Comparison of ENCODE assay signal across 28 cellular contexts in genomic region chr21:41247976-41248545, GRCh38.
DNase-seq lines count a peak whose midpoint lies in the region; ATAC-seq and TF ChIP-seq lines count a peak whose summit lies in the region.
"Had no signal": no experiment of that assay in that cellular context is flagged by ENCODE, and none has a peak within 500 bp of the region (broad histone marks: within the 10 kb centered on the region; RNA-seq: fewer than 3 reads in every experiment).

No MANE protein-coding gene starts in this region.

- H3K18ac ChIP-seq in IMR-90 (ENCODE audit: low read depth, low read length) (no peak overlapping the region), neuronal stem cell (ENCODE audit: low read length) (no peak overlapping the region)

- H3K4me1 ChIP-seq in IMR-90 (ENCODE audit: control insufficient read depth, insufficient read depth, low read length), result peaks cover 15% of the 10 kb centered on the region
- no peaks in the 10 kb centered on the region for H3K4me1 ChIP-seq in endodermal cell (ENCODE audit: control insufficient read depth, insufficient read depth, low read length)
- peaks cover 0 to 6% of the 10 kb centered on the region in 2 donors for H3K4me1 ChIP-seq in neuronal stem cell (ENCODE audit: control insufficient read depth in 2 of 2, insufficient read depth in 1 of 2, low read depth in 1 of 2, low read length in 2 of 2)
- peaks cover 34 to 58% of the 10 kb centered on the region in 2 donors for H3K4me1 ChIP-seq in thoracic aorta (ENCODE audit: control insufficient read depth in 1 of 2, low read depth in 2 of 2)
- H3K4me1 ChIP-seq: BLaER1 treated with 17β-estradiol and CSF1 and Interleukin-3, amounts not matched to agents 10 nM and 100 nM; SJCRH30; thyroid gland had no signal

- H3K27me3 ChIP-seq in IMR-90 (ENCODE audit: control insufficient read depth, insufficient read depth, low read length) (no peaks in the 10 kb centered on the region), endodermal cell (ENCODE audit: control insufficient read depth, insufficient read depth, low read length, poor library complexity, severe bottlenecking) (no peaks in the 10 kb centered on the region), neuronal stem cell (ENCODE audit: control insufficient read depth in 3 of 3, insufficient read depth in 3 of 3, low read depth in 1 of 3, low read length in 3 of 3) (no peaks in the 10 kb centered on the region), thoracic aorta (replicated peaks; ENCODE audit: insufficient read depth) (no peaks in the 10 kb centered on the region)
- H3K27me3 ChIP-seq: BLaER1 treated with 17β-estradiol and CSF1 and Interleukin-3, amounts not matched to agents 10 nM and 100 nM; heart left ventricle; ovary; SJCRH30; thyroid gland had no signal

- no peaks in the 10 kb centered on the region for H3K9me3 Mint-ChIP-seq in endodermal cell
- H3K9me3 Mint-ChIP-seq in activated naive CD8-positive, alpha-beta T cell treated with anti-CD3 and anti-CD28 coated beads for 36 hours, result no peaks in the 10 kb centered on the region
- H3K9me3 Mint-ChIP-seq: activated CD4-positive, alpha-beta memory T cell treated with anti-CD3 and anti-CD28 coated beads, Interleukin-2, amount 10 ng/mL, durations not matched to agents 7 days and 5 days; activated naive CD4-positive, alpha-beta T cell treated with anti-CD3 and anti-CD28 coated beads for 36 hours; activated T-helper 1 cell treated with anti-CD3 and anti-CD28 coated beads, Interleukin-12 subunit alpha, Interleukin-12 subunit beta, Interleukin-2, Interleukin-4 antibody, amounts not matched to agents 30 ng/mL and 10 ng/mL and 1 ng/mL, durations not matched to agents 14 hours and 24 hours and 36 hours; natural killer cell treated with Interleukin-12 subunit alpha and Interleukin-12 subunit beta and Interleukin-15 and Interleukin-18, amount 100 ng/mL, for 72 hours had no signal

- H3K4me3 Mint-ChIP-seq in endodermal cell, result no peak overlapping the region
- no peak overlapping the region for H3K4me3 Mint-ChIP-seq in activated naive CD8-positive, alpha-beta T cell treated with anti-CD3 and anti-CD28 coated beads for 36 hours
- H3K4me3 Mint-ChIP-seq: activated CD4-positive, alpha-beta memory T cell treated with anti-CD3 and anti-CD28 coated beads, Interleukin-2, amount 10 ng/mL, durations not matched to agents 7 days and 5 days; activated naive CD4-positive, alpha-beta T cell treated with anti-CD3 and anti-CD28 coated beads for 36 hours; activated T-helper 1 cell treated with anti-CD3 and anti-CD28 coated beads, Interleukin-12 subunit alpha, Interleukin-12 subunit beta, Interleukin-2, Interleukin-4 antibody, amounts not matched to agents 30 ng/mL and 10 ng/mL and 1 ng/mL, durations not matched to agents 14 hours and 24 hours and 36 hours; natural killer cell treated with Interleukin-12 subunit alpha and Interleukin-12 subunit beta and Interleukin-15 and Interleukin-18, amount 100 ng/mL, for 72 hours had no signal

- H3K79me1 ChIP-seq in IMR-90 (ENCODE audit: low read depth in 1 of 2, low read length in 2 of 2) (no peaks in the 10 kb centered on the region; a peak in 1 of 4 replicates), neuronal stem cell (ENCODE audit: low read depth, low read length) (no peaks in the 10 kb centered on the region)

- no TSS peak for BruUV-seq in IMR-90 (replicated peaks; lab: Mats Ljungman, UMichigan)

- TF ChIP-seq CTCF in IMR-90 (conservative IDR thresholded peaks at IDR 0.05; ENCODE audit: low read depth, low read length) (no peak), endodermal cell (conservative IDR thresholded peaks at IDR 0.05) (no peak), thoracic aorta (IDR thresholded peaks at IDR 0.05) (no peak), GM10248 (IDR thresholded peaks at IDR 0.05; ENCODE audit: control extremely low read depth, extremely low read depth, low read depth, missing control alignments) (no peak)

- POLR2A ChIA-PET in IMR-90 (lab: Charles Lee; ENCODE audit: unreplicated experiment) (no interaction called here), GM10248 (lab: Yijun Ruan, JAX) (no interaction called here)

- H2AFZ ChIP-seq in IMR-90 (replicated peaks; ENCODE audit: low read length, poor library complexity), result no peak overlapping the region
- no peak overlapping the region for H2AFZ ChIP-seq in neuronal stem cell (ENCODE audit: low read length)

- CTCF ChIA-PET in IMR-90 (lab: Yijun Ruan, JAX) (no interaction called here), GM10248 (lab: Yijun Ruan, JAX) (no interaction called here)

- H3K9me1 ChIP-seq in IMR-90 (ENCODE audit: insufficient read depth, low read length), result peaks cover 18% of the 10 kb centered on the region

- H3K27me3 Mint-ChIP-seq in endodermal cell (ENCODE audit: insufficient read depth), result no peaks in the 10 kb centered on the region
- H3K27me3 Mint-ChIP-seq in activated naive CD8-positive, alpha-beta T cell treated with anti-CD3 and anti-CD28 coated beads for 36 hours, result peaks cover 4% of the 10 kb centered on the region

- H3K4ac ChIP-seq in IMR-90 (ENCODE audit: low read depth, low read length), result no peak overlapping the region
- H3K4ac ChIP-seq in neuronal stem cell (ENCODE audit: low read length), result no peak overlapping the region

- H2BK120ac ChIP-seq in IMR-90 (ENCODE audit: low read depth, low read length), result no peak overlapping the region
- no peak overlapping the region for H2BK120ac ChIP-seq in neuronal stem cell (ENCODE audit: low read depth, low read length)

- WGBS in IMR-90 (ENCODE audit: extremely low coverage in 2 of 2, insufficient read length in 1 of 2), 2 experiments, result 96% methylated on average over 17 of the region's 19 CpGs; no CpG with 5 or more reads in 1 of the 2 experiments
- WGBS in endodermal cell (ENCODE audit: insufficient coverage in 1 of 2, insufficient read length in 1 of 2), 2 experiments, result 88 to 93% methylated on average over 16 to 19 of the region's 19 CpGs
- no CpG with 5 or more reads among the region's 19 CpGs for WGBS in neuronal stem cell (ENCODE audit: extremely low coverage in 2 of 2, insufficient read length in 2 of 2, insufficient replicate concordance in 1 of 2), 2 donors

- TF ChIP-seq RAD21 in IMR-90 (IDR thresholded peaks at IDR 0.05; ENCODE audit: low read length), result no peak

- H3K4me3 ChIP-seq in IMR-90 (ENCODE audit: insufficient read depth, low read depth, low read length) (no peak overlapping the region), endodermal cell (ENCODE audit: low read length) (no peak overlapping the region), neuronal stem cell (ENCODE audit: low read length in 2 of 2) (no peak overlapping the region), thoracic aorta (peak overlapping the region; percentile 59)
- H3K4me3 ChIP-seq: BLaER1 treated with 17β-estradiol and CSF1 and Interleukin-3, amounts not matched to agents 10 nM and 100 nM; ovary; SJCRH30; thyroid gland had no signal

- H3K27ac ChIP-seq in IMR-90 (ENCODE audit: insufficient read depth, low read length) (no peak overlapping the region), endodermal cell (ENCODE audit: low read depth, low read length) (no peak overlapping the region), neuronal stem cell (replicated peaks; ENCODE audit: low read length) (no peak overlapping the region), thoracic aorta (peak overlapping the region; percentile 85 to 91)
- H3K27ac ChIP-seq: BLaER1 treated with 17β-estradiol and CSF1 and Interleukin-3, amounts not matched to agents 10 nM and 100 nM; ovary; SJCRH30 had no signal

- H2BK12ac ChIP-seq in neuronal stem cell (ENCODE audit: low read length), result no peak overlapping the region

- dilution Hi-C loops in IMR-90 (cut with HindIII; ENCODE audit: low sequenced_read_pairs, unreplicated experiment), result no loop called here

- no peaks in the 10 kb centered on the region for H3K9me3 ChIP-seq in IMR-90 (ENCODE audit: control insufficient read depth, insufficient read depth, low read length)
- H3K9me3 ChIP-seq in endodermal cell (ENCODE audit: control insufficient read depth, low read length), result no peaks in the 10 kb centered on the region
- peaks cover 0 to 2% of the 10 kb centered on the region in 2 donors for H3K9me3 ChIP-seq in neuronal stem cell (replicated peaks in 1 of 2; ENCODE audit: control insufficient read depth in 2 of 2, insufficient read depth in 1 of 2, low read depth in 1 of 2, low read length in 2 of 2)
- H3K9me3 ChIP-seq in thoracic aorta, result no peaks in the 10 kb centered on the region
- H3K9me3 ChIP-seq: BLaER1 treated with 17β-estradiol and CSF1 and Interleukin-3, amounts not matched to agents 10 nM and 100 nM; ovary; SJCRH30; thyroid gland had no signal

- intact Hi-C loops in IMR-90 (cut with micrococcal nuclease), result no loop called here

- H2BK15ac ChIP-seq in IMR-90 (ENCODE audit: low read depth, low read length), result no peak overlapping the region
- no peak overlapping the region for H2BK15ac ChIP-seq in neuronal stem cell (ENCODE audit: low read length)

- in situ Hi-C loops in IMR-90 (cut with MboI; ENCODE audit: low sequenced_read_pairs), result no loop called here

- H3K36me3 Mint-ChIP-seq in endodermal cell (ENCODE audit: low read depth), result peaks cover 37% of the 10 kb centered on the region
- H3K36me3 Mint-ChIP-seq in activated naive CD8-positive, alpha-beta T cell treated with anti-CD3 and anti-CD28 coated beads for 36 hours, result no peaks in the 10 kb centered on the region
- H3K36me3 Mint-ChIP-seq: natural killer cell treated with Interleukin-12 subunit alpha and Interleukin-12 subunit beta and Interleukin-15 and Interleukin-18, amount 100 ng/mL, for 72 hours had no signal

- ATAC-seq in IMR-90 (ENCODE audit: low read depth) (no peak), thoracic aorta (ENCODE audit: insufficient number of reproducible peaks, low FRiP score, low read depth) (no peak)

- H2BK5ac ChIP-seq in IMR-90 (ENCODE audit: low read depth, low read length, poor library complexity, severe bottlenecking) (no peak overlapping the region), neuronal stem cell (ENCODE audit: low read length) (no peak overlapping the region)

- no peak overlapping the region for H2AK5ac ChIP-seq in IMR-90 (ENCODE audit: low read depth, low read length)
- peak overlapping the region; percentile 21 for H2AK5ac ChIP-seq in neuronal stem cell (ENCODE audit: low read depth, low read length)

- no peaks in the 10 kb centered on the region for H4K20me1 ChIP-seq in IMR-90 (ENCODE audit: insufficient read depth, low read length)
- H4K20me1 ChIP-seq: BLaER1 treated with 17β-estradiol and CSF1 and Interleukin-3, amounts not matched to agents 10 nM and 100 nM had no signal

- H4K8ac ChIP-seq in IMR-90 (ENCODE audit: low read depth in 2 of 2, low read length in 2 of 2), result no peak overlapping the region
- H4K8ac ChIP-seq in neuronal stem cell (ENCODE audit: low read depth, low read length), result no peak overlapping the region

- H3K4me2 ChIP-seq in IMR-90 (ENCODE audit: low read depth, low read length), result no peak overlapping the region
- H3K4me2 ChIP-seq in neuronal stem cell (ENCODE audit: insufficient read depth, low read length, poor library complexity, severe bottlenecking), result no peak overlapping the region
- H3K4me2 ChIP-seq: BLaER1 treated with 17β-estradiol and CSF1 and Interleukin-3, amounts not matched to agents 10 nM and 100 nM had no signal

- H3K9ac ChIP-seq in IMR-90 (ENCODE audit: low read depth, low read length) (no peak overlapping the region), endodermal cell (ENCODE audit: extremely low read depth, low read length, poor library complexity, severe bottlenecking) (no peak overlapping the region), neuronal stem cell (ENCODE audit: low read depth, low read length, poor library complexity) (no peak overlapping the region)
- H3K9ac ChIP-seq: BLaER1 treated with 17β-estradiol and CSF1 and Interleukin-3, amounts not matched to agents 10 nM and 100 nM had no signal

- no peak overlapping the region for H4K5ac ChIP-seq in IMR-90 (ENCODE audit: low read depth, low read length)

- H3K23ac ChIP-seq in IMR-90 (ENCODE audit: low read depth, low read length), result no peak overlapping the region
- peak overlapping the region; percentile 69 for H3K23ac ChIP-seq in neuronal stem cell (ENCODE audit: low read depth, low read length, poor library complexity)

- no peak overlapping the region for H2BK20ac ChIP-seq in IMR-90 (ENCODE audit: low read depth, low read length)

- H3K36me3 ChIP-seq in IMR-90 (ENCODE audit: control insufficient read depth, insufficient read depth, low read length) (peaks cover 1% of the 10 kb centered on the region; the same call in 1 of the 2 replicates), endodermal cell (ENCODE audit: control insufficient read depth, insufficient read depth, low read length) (no peaks in the 10 kb centered on the region), neuronal stem cell (replicated peaks in 1 of 2; ENCODE audit: control insufficient read depth in 2 of 2, insufficient read depth in 2 of 2, low read length in 2 of 2) (no peaks in the 10 kb centered on the region), thoracic aorta (peaks cover 21% of the 10 kb centered on the region)
- H3K36me3 ChIP-seq: BLaER1 treated with 17β-estradiol and CSF1 and Interleukin-3, amounts not matched to agents 10 nM and 100 nM; ovary; SJCRH30 had no signal

- TF ChIP-seq POLR2A in IMR-90 (IDR thresholded peaks at IDR 0.05; ENCODE audit: low read depth, low read length), result no peak

- peaks cover 14% of the 10 kb centered on the region for H3K4me1 Mint-ChIP-seq in endodermal cell
- H3K4me1 Mint-ChIP-seq in activated naive CD8-positive, alpha-beta T cell treated with anti-CD3 and anti-CD28 coated beads for 36 hours, result no peaks in the 10 kb centered on the region
- H3K4me1 Mint-ChIP-seq: activated CD4-positive, alpha-beta memory T cell treated with anti-CD3 and anti-CD28 coated beads, Interleukin-2, amount 10 ng/mL, durations not matched to agents 7 days and 5 days had no signal

- DNase-seq in IMR-90 (no peak), endodermal cell (peak; percentile 26), neuronal stem cell (ENCODE audit: low spot score) (no peak), thoracic aorta (ENCODE audit: low spot score) (no peak), ecto neural progenitor cell (ENCODE audit: low spot score) (no peak), GM10248 (ENCODE audit: extremely low spot score) (no peak)
- DNase-seq in stimulated activated CD4-positive, alpha-beta T cell treated with anti-CD3 and anti-CD28 coated beads, Interleukin-4, amount 100 ng/mL, for 24 hours, result no peak
- DNase-seq in activated naive CD8-positive, alpha-beta T cell treated with anti-CD3 and anti-CD28 coated beads for 36 hours, result no peak
- DNase-seq: activated CD4-positive, alpha-beta memory T cell treated with anti-CD3 and anti-CD28 coated beads, Interleukin-2, amount 10 ng/mL, durations not matched to agents 7 days and 5 days; activated CD8-positive, alpha-beta memory T cell treated with anti-CD3 and anti-CD28 coated beads, Interleukin-2, amount 50 U/mL, for 4 hours; activated naive CD4-positive, alpha-beta T cell treated with anti-CD3 and anti-CD28 coated beads for 36 hours; DMS79; effector CD4-positive, alpha-beta T cell; erythroblast; foreskin fibroblast; NCI-H1048; NCI-H187; NCI-H446 treated with DMSO at 0.1 percent for 48 hours; NCI-H82; SJCRH30; stimulated activated naive CD4-positive, alpha-beta T cell treated with Interleukin-2 at 50 U/mL for 16 hours; SW 1271; thyroid gland had no signal

- H4K91ac ChIP-seq in IMR-90 (ENCODE audit: insufficient read depth, low read depth, low read length) (no peak overlapping the region), neuronal stem cell (ENCODE audit: low read depth, low read length, poor library complexity) (no peak overlapping the region)

- peak overlapping the region; percentile 19 for H2AK9ac ChIP-seq in IMR-90 (replicated peaks; ENCODE audit: low read depth, low read length, poor library complexity)

- no peak overlapping the region for H3K56ac ChIP-seq in IMR-90 (ENCODE audit: extremely low read depth, insufficient read depth, low read length)

- no peak overlapping the region for H3K27ac Mint-ChIP-seq in endodermal cell
- no peak overlapping the region for H3K27ac Mint-ChIP-seq in activated naive CD8-positive, alpha-beta T cell treated with anti-CD3 and anti-CD28 coated beads for 36 hours
- H3K27ac Mint-ChIP-seq: activated CD4-positive, alpha-beta memory T cell treated with anti-CD3 and anti-CD28 coated beads, Interleukin-2, amount 10 ng/mL, durations not matched to agents 7 days and 5 days; activated naive CD4-positive, alpha-beta T cell treated with anti-CD3 and anti-CD28 coated beads for 36 hours; activated T-helper 1 cell treated with anti-CD3 and anti-CD28 coated beads, Interleukin-12 subunit alpha, Interleukin-12 subunit beta, Interleukin-2, Interleukin-4 antibody, amounts not matched to agents 30 ng/mL and 10 ng/mL and 1 ng/mL, durations not matched to agents 14 hours and 24 hours and 36 hours; natural killer cell treated with Interleukin-12 subunit alpha and Interleukin-12 subunit beta and Interleukin-15 and Interleukin-18, amount 100 ng/mL, for 72 hours had no signal

- H3K14ac ChIP-seq in IMR-90 (replicated peaks; ENCODE audit: low read depth, low read length) (no peak overlapping the region), neuronal stem cell (ENCODE audit: low read length) (no peak overlapping the region)

Comparison
In these comparisons a context has a peak if more than half of its experiments do, and no peak if none do; other contexts are left out.
1. H3K27ac ChIP-seq: peak in thoracic aorta (2 of 2); none in IMR-90 (single experiment), endodermal cell (single experiment) and neuronal stem cell (single experiment).